18 cellular contexts compared by ENCODE assay signal in the genomic region with DNA sequence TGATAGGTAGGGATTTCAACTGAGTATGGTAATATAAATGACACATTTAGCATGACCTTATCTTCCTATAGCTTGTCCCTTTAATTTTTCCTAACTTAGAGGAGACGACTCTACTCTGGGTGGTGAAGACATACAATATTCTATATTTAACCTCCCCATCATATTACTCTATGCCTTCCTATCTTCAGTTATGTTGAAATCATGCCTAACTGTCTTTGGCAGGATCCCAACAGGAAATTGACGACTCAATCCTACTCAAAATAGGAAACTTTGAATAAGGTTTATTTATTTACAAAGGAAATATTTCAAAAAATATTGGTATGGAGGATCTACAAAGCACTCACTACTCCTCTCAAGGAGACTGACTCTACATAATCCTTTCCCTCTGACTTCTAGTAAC. TPM values are rescaled to one million over a fixed set of nuclear protein-coding genes. Genes with fewer than 3 reads are reported as not detected.
DNase-seq lines count a peak whose midpoint lies in the region; ATAC-seq and TF ChIP-seq lines count a peak whose summit lies in the region.
"Had no signal": no experiment of that assay in that cellular context is flagged by ENCODE, and none has a peak within 500 bp of the region (broad histone marks: within the 10 kb centered on the region; RNA-seq: fewer than 3 reads in every experiment).

No MANE protein-coding gene starts in this region.

- H3K14ac ChIP-seq in IMR-90 (replicated peaks; ENCODE audit: low read depth, low read length), result no peak overlapping the region

- in situ Hi-C loops in IMR-90 (cut with MboI; ENCODE audit: low sequenced_read_pairs), result no loop called here

- ATAC-seq in IMR-90 (ENCODE audit: low read depth) (peak; percentile 49; the same call in 1 of the 2 replicates), RWPE2 (ENCODE audit: low read depth) (peak; percentile 80), GM19463 (IDR thresholded peaks at IDR 0.05; ENCODE audit: unreplicated experiment) (no peak), HG03460 (IDR thresholded peaks at IDR 0.05; ENCODE audit: unreplicated experiment) (no peak)
- ATAC-seq: left lobe of liver had no signal

- intact Hi-C loops in IMR-90 (cut with micrococcal nuclease) (no loop called here), posterior cingulate gyrus (cut with DNase I) (no loop called here)

- H3K4me1 ChIP-seq in IMR-90 (ENCODE audit: control insufficient read depth, insufficient read depth, low read length) (no peaks in the 10 kb centered on the region), RWPE2 (ENCODE audit: insufficient read depth, poor library complexity, severe bottlenecking) (peaks cover 18% of the 10 kb centered on the region)

- TF ChIP-seq RAD21 in IMR-90 (IDR thresholded peaks at IDR 0.05; ENCODE audit: low read length), result no peak

- no peak overlapping the region for H3K9ac ChIP-seq in IMR-90 (ENCODE audit: low read depth, low read length)
- H3K9ac ChIP-seq: KMS-11 had no signal

- H2BK120ac ChIP-seq in IMR-90 (ENCODE audit: low read depth, low read length), result no peak overlapping the region

- TF ChIP-seq CTCF in AG10803 (conservative IDR thresholded peaks at IDR 0.05; ENCODE audit: low read length), result no peak
- no peak for TF ChIP-seq CTCF in IMR-90 (conservative IDR thresholded peaks at IDR 0.05; ENCODE audit: low read depth, low read length)
- TF ChIP-seq CTCF in RWPE2 (IDR thresholded peaks at IDR 0.05; ENCODE audit: poor library complexity, severe bottlenecking), result no peak

- H3K27ac ChIP-seq in IMR-90 (ENCODE audit: insufficient read depth, low read length), result no peak overlapping the region
- peak overlapping the region; percentile 57 for H3K27ac ChIP-seq in RWPE2 (ENCODE audit: poor library complexity, severe bottlenecking)
- H3K27ac ChIP-seq: cardiac muscle cell, KMS-11, WERI-Rb-1 had no signal

- no peak overlapping the region for H3K56ac ChIP-seq in IMR-90 (ENCODE audit: extremely low read depth, insufficient read depth, low read length)

- no peaks in the 10 kb centered on the region for H4K20me1 ChIP-seq in IMR-90 (ENCODE audit: insufficient read depth, low read length)

- H2AK5ac ChIP-seq in IMR-90 (ENCODE audit: low read depth, low read length), result no peak overlapping the region

- BruUV-seq in IMR-90 (replicated peaks; lab: Mats Ljungman, UMichigan), result no TSS peak

- H3K36me3 ChIP-seq in IMR-90 (ENCODE audit: control insufficient read depth, insufficient read depth, low read length) (no peaks in the 10 kb centered on the region), RWPE2 (ENCODE audit: low read depth) (no peaks in the 10 kb centered on the region)
- H3K36me3 ChIP-seq: cardiac muscle cell, WERI-Rb-1 had no signal

- no peak overlapping the region for H3K23ac ChIP-seq in IMR-90 (ENCODE audit: low read depth, low read length)

- dilution Hi-C loops in IMR-90 (cut with HindIII; ENCODE audit: low sequenced_read_pairs, unreplicated experiment), result no loop called here

- H2BK5ac ChIP-seq in IMR-90 (ENCODE audit: low read depth, low read length, poor library complexity, severe bottlenecking), result no peak overlapping the region

- no peak overlapping the region for H2BK15ac ChIP-seq in IMR-90 (ENCODE audit: low read depth, low read length)

- H3K4me2 ChIP-seq in IMR-90 (ENCODE audit: low read depth, low read length), result no peak overlapping the region
- H3K4me2 ChIP-seq: KMS-11 had no signal

- H4K91ac ChIP-seq in IMR-90 (ENCODE audit: insufficient read depth, low read depth, low read length), result no peak overlapping the region

- H3K27me3 ChIP-seq in IMR-90 (ENCODE audit: control insufficient read depth, insufficient read depth, low read length) (no peaks in the 10 kb centered on the region), RWPE2 (ENCODE audit: insufficient read depth, poor library complexity, severe bottlenecking) (no peaks in the 10 kb centered on the region)
- H3K27me3 ChIP-seq: cardiac muscle cell had no signal

- no CpG with 5 or more reads among the region's 2 CpGs for WGBS in IMR-90 (ENCODE audit: extremely low coverage in 2 of 2, insufficient read length in 1 of 2), 2 experiments

- H4K5ac ChIP-seq in IMR-90 (ENCODE audit: low read depth, low read length), result no peak overlapping the region

- TF ChIP-seq POLR2A in IMR-90 (IDR thresholded peaks at IDR 0.05; ENCODE audit: low read depth, low read length), result no peak

- H3K9me3 ChIP-seq in IMR-90 (ENCODE audit: control insufficient read depth, insufficient read depth, low read length) (peaks cover 3% of the 10 kb centered on the region; the same call in 1 of the 2 replicates), RWPE2 (ENCODE audit: severe bottlenecking) (no peaks in the 10 kb centered on the region)

- no peak overlapping the region for H4K8ac ChIP-seq in IMR-90 (ENCODE audit: low read depth in 2 of 2, low read length in 2 of 2)

- no peaks in the 10 kb centered on the region for H3K79me1 ChIP-seq in IMR-90 (ENCODE audit: low read depth in 1 of 2, low read length in 2 of 2)

- no peak overlapping the region for H3K18ac ChIP-seq in IMR-90 (ENCODE audit: low read depth, low read length)

- H2AFZ ChIP-seq in IMR-90 (replicated peaks; ENCODE audit: low read length, poor library complexity), result no peak overlapping the region

- no peak overlapping the region for H3K4ac ChIP-seq in IMR-90 (ENCODE audit: low read depth, low read length)

- CTCF ChIA-PET in IMR-90 (lab: Yijun Ruan, JAX), result interaction anchor here (0.6 kb wide), 1 partner anchor 774 kb away, joined by 3 read pairs; no protein-coding TSS in a partner anchor

- DNase-seq in AG10803 (ENCODE audit: low read depth), result peak; percentile 25
- peak; percentile 84 for DNase-seq in IMR-90
- no peak for DNase-seq in RWPE2 (ENCODE audit: low spot score)
- peak; percentile 65 for DNase-seq in fibroblast of gingiva (ENCODE audit: low read depth)
- DNase-seq in posterior cingulate gyrus, result no peak
- DNase-seq in mucosa of gallbladder (ENCODE audit: low spot score), result no peak
- DNase-seq: DMS 273 treated with DMSO at 0.1 percent for 48 hours, endodermal cell, hippocampal formation, naive B cell, NCI-H187 treated with DMSO at 0.1 percent for 48 hours, NCI-H82, WERI-Rb-1 had no signal

- H2BK20ac ChIP-seq in IMR-90 (ENCODE audit: low read depth, low read length), result no peak overlapping the region

- H3K4me3 ChIP-seq in AG10803 (ENCODE audit: low read length) (no peak overlapping the region), IMR-90 (ENCODE audit: insufficient read depth, low read depth, low read length) (no peak overlapping the region), RWPE2 (ENCODE audit: severe bottlenecking) (no peak overlapping the region)
- H3K4me3 ChIP-seq: cardiac muscle cell had no signal

- H3K9me1 ChIP-seq in IMR-90 (ENCODE audit: insufficient read depth, low read length), result no peaks in the 10 kb centered on the region

- H2AK9ac ChIP-seq in IMR-90 (replicated peaks; ENCODE audit: low read depth, low read length, poor library complexity), result no peak overlapping the region

- POLR2A ChIA-PET in IMR-90 (lab: Charles Lee; ENCODE audit: unreplicated experiment), result no interaction called here

TF ChIP-seq in IMR-90, 13 proteins besides CTCF, POLR2A, EP300 and RAD21:
- TF ChIP-seq, protein P1, sequence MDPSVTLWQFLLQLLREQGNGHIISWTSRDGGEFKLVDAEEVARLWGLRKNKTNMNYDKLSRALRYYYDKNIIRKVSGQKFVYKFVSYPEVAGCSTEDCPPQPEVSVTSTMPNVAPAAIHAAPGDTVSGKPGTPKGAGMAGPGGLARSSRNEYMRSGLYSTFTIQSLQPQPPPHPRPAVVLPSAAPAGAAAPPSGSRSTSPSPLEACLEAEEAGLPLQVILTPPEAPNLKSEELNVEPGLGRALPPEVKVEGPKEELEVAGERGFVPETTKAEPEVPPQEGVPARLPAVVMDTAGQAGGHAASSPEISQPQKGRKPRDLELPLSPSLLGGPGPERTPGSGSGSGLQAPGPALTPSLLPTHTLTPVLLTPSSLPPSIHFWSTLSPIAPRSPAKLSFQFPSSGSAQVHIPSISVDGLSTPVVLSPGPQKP (IDR thresholded peaks at IDR 0.05; ENCODE audit: borderline replicate concordance, low read depth, low read length), result no peak
- peak; percentile 85 for TF ChIP-seq CEBPB (IDR thresholded peaks at IDR 0.05; ENCODE audit: low read depth, low read length)

RNA-seq across cellular contexts. Expression of gene SEMA3A, which starts 24.1 kb away (rescaled TPM):
- 187 and 213 TPM in 2 replicates for total RNA-seq in IMR-90 (2012; rRNA removed)
- 27.0 and 31.2 TPM in 2 replicates for polyA plus RNA-seq in IMR-90 (2012; rRNA removed)
- 4.9 and 6.8 TPM in 2 replicates for polyA plus RNA-seq in IMR-90 (2012; cell fraction: cytosol; rRNA removed)
- 2.4 and 22.8 TPM in 2 replicates for polyA plus RNA-seq in IMR-90 (2012; cell fraction: nucleus; rRNA removed; ENCODE audit: low replicate concordance)
- 19.2 TPM for total RNA-seq in mucosa of gallbladder

Comparison
In these comparisons a context has a peak if more than half of its experiments do, and no peak if none do; other contexts are left out.
1. DNase-seq: peak in AG10803 (single experiment), IMR-90 (single experiment) and fibroblast of gingiva (single experiment); none in RWPE2 (single experiment), posterior cingulate gyrus (0 of 10) and mucosa of gallbladder (single experiment).
2. ATAC-seq: peak in IMR-90 (single experiment) and RWPE2 (single experiment); none in GM19463 (single experiment) and HG03460 (single experiment).